In the genomic region with DNA sequence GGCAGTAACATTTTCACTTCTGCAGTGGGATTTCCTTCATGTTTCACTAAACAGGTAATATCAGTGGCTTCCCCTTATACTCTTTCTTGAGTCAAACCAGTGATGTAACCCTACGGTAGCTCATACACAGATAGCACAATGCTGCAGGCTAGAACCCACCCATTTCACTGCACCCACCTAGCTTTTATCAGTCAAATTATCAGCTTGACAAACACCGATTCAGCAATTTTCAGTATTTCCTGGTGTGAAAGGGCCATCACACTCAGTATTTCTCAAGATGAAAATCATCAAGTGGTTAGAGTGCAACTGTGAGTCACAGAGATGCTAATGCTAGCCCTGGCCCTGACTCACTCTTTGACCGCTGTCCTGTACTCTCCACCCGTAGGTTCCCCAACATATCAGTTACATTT, we compare ENCODE assay signal across 8 cellular contexts.
DNase-seq lines count a peak whose midpoint lies in the region; ATAC-seq and TF ChIP-seq lines count a peak whose summit lies in the region.

No MANE protein-coding gene starts in this region.

- no peak overlapping the region for H3K18ac ChIP-seq in mesendoderm (ENCODE audit: low read length)

- no peaks in the 10 kb centered on the region for H3K27me3 Mint-ChIP-seq in activated T-cell treated with anti-CD3 and anti-CD28 coated beads, Interleukin-2, amount 50 U/mL, for 24 hours

- H4K20me1 ChIP-seq in OCI-LY7 (ENCODE audit: insufficient read depth, low read length), result no peaks in the 10 kb centered on the region

- no peak overlapping the region for H3K9ac ChIP-seq in mesendoderm (ENCODE audit: low read length)

- H3K9me2 ChIP-seq in OCI-LY7 (ENCODE audit: insufficient read depth, low read length), result no peaks in the 10 kb centered on the region

- no peaks in the 10 kb centered on the region for H3K79me1 ChIP-seq in mesendoderm (ENCODE audit: low read length)

- DNase-seq in AG08395 (ENCODE audit: low spot score) (peak; percentile 60), mesendoderm (peak; percentile 6), OCI-M2 (lab: John Stamatoyannopoulos, UW; ENCODE audit: unreplicated experiment) (no peak), NCI-H2227 (lab: John Stamatoyannopoulos, UW; ENCODE audit: unreplicated experiment) (no peak), OCI-LY7 (ENCODE audit: low spot score) (no peak)
- no peak for DNase-seq in activated T-cell treated with anti-CD3 and anti-CD28 coated beads, Interleukin-2, amount 50 U/mL, for 24 hours

- H3K79me2 ChIP-seq in mesendoderm (ENCODE audit: control insufficient read depth, insufficient read depth, low read length), result no peaks in the 10 kb centered on the region
- no peaks in the 10 kb centered on the region for H3K79me2 ChIP-seq in OCI-LY7 (ENCODE audit: insufficient read depth, low read depth, low read length)

- intact Hi-C loops in OCI-LY7 (cut with micrococcal nuclease; ENCODE audit: unreplicated experiment), result no loop called here

- H4K5ac ChIP-seq in mesendoderm (ENCODE audit: low read length), result no peak overlapping the region

- peaks cover 8% of the 10 kb centered on the region for H3K9me3 Mint-ChIP-seq in activated T-cell treated with anti-CD3 and anti-CD28 coated beads, Interleukin-2, amount 50 U/mL, for 24 hours

- no peak overlapping the region for H3K4me3 Mint-ChIP-seq in activated T-cell treated with anti-CD3 and anti-CD28 coated beads, Interleukin-2, amount 50 U/mL, for 24 hours

- H3K23ac ChIP-seq in mesendoderm (ENCODE audit: low read length), result no peak overlapping the region

- BruUV-seq in OCI-LY7 (replicated peaks; lab: Mats Ljungman, UMichigan), result no TSS peak

- peak; percentile 68 for ATAC-seq in GM18909 (IDR thresholded peaks at IDR 0.05; ENCODE audit: poor library complexity, unreplicated experiment)
- ATAC-seq in HG03432 (IDR thresholded peaks at IDR 0.05; ENCODE audit: unreplicated experiment), result peak; percentile 77

- no peak overlapping the region for H3K4ac ChIP-seq in mesendoderm (ENCODE audit: low read depth, low read length)

- H2BK5ac ChIP-seq in mesendoderm (ENCODE audit: low read length), result no peak overlapping the region

- H2BK120ac ChIP-seq in mesendoderm (ENCODE audit: low read depth, low read length), result no peak overlapping the region

- CTCF ChIA-PET in OCI-LY7 (lab: Charles Lee; ENCODE audit: unreplicated experiment), result no interaction called here

- no peak overlapping the region for H3K56ac ChIP-seq in mesendoderm (ENCODE audit: low read length)

- H3K27ac Mint-ChIP-seq in activated T-cell treated with anti-CD3 and anti-CD28 coated beads, Interleukin-2, amount 50 U/mL, for 24 hours, result peak overlapping the region; percentile 91

- H3K4me2 ChIP-seq in mesendoderm (ENCODE audit: low read length), result no peak overlapping the region
- no peak overlapping the region for H3K4me2 ChIP-seq in OCI-LY7 (ENCODE audit: low read length)

- H2AK5ac ChIP-seq in mesendoderm (ENCODE audit: low read length), result no peak overlapping the region

- peaks cover 82% of the 10 kb centered on the region for H3K4me1 Mint-ChIP-seq in activated T-cell treated with anti-CD3 and anti-CD28 coated beads, Interleukin-2, amount 50 U/mL, for 24 hours (ENCODE audit: low read depth)

- no peak overlapping the region for H4K8ac ChIP-seq in mesendoderm (ENCODE audit: low read depth, low read length)

- peaks cover 4% of the 10 kb centered on the region for H3K36me3 Mint-ChIP-seq in activated T-cell treated with anti-CD3 and anti-CD28 coated beads, Interleukin-2, amount 50 U/mL, for 24 hours (ENCODE audit: low read depth)

- POLR2A ChIA-PET in OCI-LY7 (lab: Charles Lee), result interaction anchor here (0.6 to 1.0 kb wide), 2 partner anchors 136 to 178 kb away, joined by 4 to 5 read pairs; no protein-coding TSS in a partner anchor

- H3K27ac ChIP-seq in mesendoderm (ENCODE audit: low read depth, low read length), result no peak overlapping the region
- H3K27ac ChIP-seq in OCI-LY7 (ENCODE audit: low read depth, low read length, poor library complexity, severe bottlenecking), result no peak overlapping the region

- H3K36me3 ChIP-seq in mesendoderm (ENCODE audit: control insufficient read depth, insufficient read depth, low read length), result no peaks in the 10 kb centered on the region
- no peaks in the 10 kb centered on the region for H3K36me3 ChIP-seq in OCI-LY7 (ENCODE audit: insufficient read depth, low read length)

- no peaks in the 10 kb centered on the region for H3K9me3 ChIP-seq in OCI-LY7 (ENCODE audit: low read length)

- no peaks in the 10 kb centered on the region for H3K27me3 ChIP-seq in mesendoderm (ENCODE audit: insufficient read depth, low read length, poor library complexity)

- no peak overlapping the region for H3K4me3 ChIP-seq in mesendoderm (ENCODE audit: low read length)
- H3K4me3 ChIP-seq in OCI-LY7 (ENCODE audit: low read depth, low read length, poor library complexity, severe bottlenecking), result no peak overlapping the region

- no CpG with 5 or more reads among the region's 4 CpGs for WGBS in mesendoderm (ENCODE audit: extremely low coverage, insufficient coverage, low lambda C conversion rate)

- TF ChIP-seq CTCF in OCI-LY7 (conservative IDR thresholded peaks at IDR 0.05; ENCODE audit: low read length), result no peak

- H2AFZ ChIP-seq in OCI-LY7 (ENCODE audit: low read length), result no peak overlapping the region

- H3K4me1 ChIP-seq in mesendoderm (ENCODE audit: control insufficient read depth, low read depth, low read length) (peaks cover 2% of the 10 kb centered on the region), OCI-LY7 (ENCODE audit: insufficient read depth, low read length, poor library complexity, severe bottlenecking) (no peaks in the 10 kb centered on the region)

- H2BK15ac ChIP-seq in mesendoderm (replicated peaks; ENCODE audit: low read depth), result no peak overlapping the region

Comparison
In these comparisons a context has a peak if more than half of its experiments do, and no peak if none do; other contexts are left out.
1. DNase-seq: peak in AG08395 (single experiment) and mesendoderm (single experiment); none in activated T-cell treated with anti-CD3 and anti-CD28 coated beads, Interleukin-2, amount 50 U/mL, for 24 hours (single experiment), OCI-M2 (single experiment), NCI-H2227 (single experiment) and OCI-LY7 (single experiment).